ENCODE assay signal across 11 cellular contexts in genomic region chr11:102589047-102589459, GRCh38. TPM values are rescaled to one million over a fixed set of nuclear protein-coding genes. Genes with fewer than 3 reads are reported as not detected.
DNase-seq lines count a peak whose midpoint lies in the region; ATAC-seq lines count a peak whose summit lies in the region.
"Had no signal": no experiment of that assay in that cellular context is flagged by ENCODE, and none has a peak within 500 bp of the region (broad histone marks: within the 10 kb centered on the region; RNA-seq: fewer than 3 reads in every experiment).

No MANE protein-coding gene starts in this region.

- no peak for DNase-seq in memory B cell (ENCODE audit: low spot score in 2 of 2)
- no peak for DNase-seq in NK-92 treated with Interleukin-12 subunit alpha and Interleukin-12 subunit beta, amount 100 ng/mL, for 24 hours (lab: John Stamatoyannopoulos, UW)
- no peak for DNase-seq in mesenteric fat pad (ENCODE audit: low spot score)
- no peak for DNase-seq in RKO (ENCODE audit: low spot score)
- DNase-seq: NCI-H1105 treated with DMSO at 0.1 percent for 48 hours had no signal

- H3K4me1 Mint-ChIP-seq in memory B cell: peaks cover 15% of the 10 kb centered on the region

- H3K27ac Mint-ChIP-seq in memory B cell: no peak overlapping the region

- H3K4me3 Mint-ChIP-seq in memory B cell: no peak overlapping the region

- H3K27me3 Mint-ChIP-seq in memory B cell: peaks cover 3% of the 10 kb centered on the region

- peaks cover 1% of the 10 kb centered on the region for H3K9me3 Mint-ChIP-seq in memory B cell

- no peaks in the 10 kb centered on the region for H3K36me3 Mint-ChIP-seq in memory B cell

- ATAC-seq in GM18870 (IDR thresholded peaks at IDR 0.05; ENCODE audit: unreplicated experiment) (peak; percentile 81), GM21576 (IDR thresholded peaks at IDR 0.05; ENCODE audit: unreplicated experiment) (peak; percentile 75), HG03469 (IDR thresholded peaks at IDR 0.05; ENCODE audit: unreplicated experiment) (peak; percentile 79), memory B cell (ENCODE audit: low read depth) (peak; percentile 63)

RNA-seq across cellular contexts. Expression of gene MMP20, which starts 36.1 kb away (rescaled TPM):
- not detected for total RNA-seq in mesenteric fat pad
- total RNA-seq: cardiac muscle cell, pulmonary artery endothelial cell, temporal lobe had no signal

RNA-seq across cellular contexts. Expression of gene MMP7, which starts 58.5 kb away (rescaled TPM):
- total RNA-seq in mesenteric fat pad: 2.5 TPM
- total RNA-seq: cardiac muscle cell, pulmonary artery endothelial cell had no signal
